1 cellular context compared by ENCODE assay signal in the genomic region with DNA sequence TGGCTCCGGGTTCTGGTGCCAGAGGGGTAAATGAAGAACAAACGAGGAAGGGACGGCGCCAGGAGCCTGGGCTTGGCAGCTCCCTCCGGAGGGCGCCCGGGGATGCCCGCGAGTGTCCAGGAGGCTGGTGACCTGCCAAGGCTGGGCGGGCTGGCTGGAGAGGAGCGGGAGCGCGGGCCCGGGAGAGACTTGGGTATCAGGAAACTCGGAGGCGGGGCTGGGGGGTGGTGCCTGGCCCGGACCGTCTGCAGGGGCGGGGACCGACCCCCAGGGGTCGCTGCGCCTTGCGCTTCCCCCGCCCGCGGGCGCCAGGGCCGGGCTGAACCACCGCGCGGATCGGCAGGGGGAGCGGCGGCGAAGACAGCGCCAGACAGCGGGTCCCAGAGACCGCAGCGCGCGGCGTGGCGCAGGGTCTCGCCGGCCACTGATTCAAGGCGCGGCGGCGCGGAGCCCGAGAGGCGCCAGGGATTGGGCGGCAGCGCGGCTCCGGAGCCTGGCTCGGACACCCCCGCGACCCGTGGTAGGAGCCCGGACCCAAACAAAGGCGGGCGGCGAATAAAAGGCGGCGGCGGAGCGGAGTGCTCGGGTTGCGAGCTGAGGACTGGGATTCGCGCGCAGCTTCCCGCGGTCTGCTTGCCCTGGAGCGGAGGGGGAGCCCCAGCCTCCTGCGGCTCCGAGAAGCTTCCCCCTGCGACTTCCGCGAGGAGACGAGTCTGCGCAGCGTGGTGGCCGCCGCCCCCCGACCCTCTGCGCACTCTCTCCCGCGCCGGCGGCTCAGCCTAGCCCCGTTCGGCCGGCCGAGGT.
TF ChIP-seq lines count a peak whose summit lies in the region.

Gene DISP3, plus strand, starts transcription at position 585 of the 804 bp plus-strand sequence. CDS start 21,838 bp downstream, outside the sequence.

TF ChIP-seq in HCT116, 20 proteins besides CTCF, POLR2A, EP300 and RAD21 (continued from another document):
- TF ChIP-seq, protein P1, sequence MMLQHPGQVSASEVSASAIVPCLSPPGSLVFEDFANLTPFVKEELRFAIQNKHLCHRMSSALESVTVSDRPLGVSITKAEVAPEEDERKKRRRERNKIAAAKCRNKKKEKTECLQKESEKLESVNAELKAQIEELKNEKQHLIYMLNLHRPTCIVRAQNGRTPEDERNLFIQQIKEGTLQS (IDR thresholded peaks at IDR 0.05), result no peak
- TF ChIP-seq SRF (IDR thresholded peaks at IDR 0.05; ENCODE audit: low read depth), result no peak
- TF ChIP-seq ZFX (IDR thresholded peaks at IDR 0.05), result no peak
- peak; percentile 74 for TF ChIP-seq JUND (IDR thresholded peaks at IDR 0.05)
- no peak for TF ChIP-seq SIN3A (IDR thresholded peaks at IDR 0.05; ENCODE audit: low read depth)
- TF ChIP-seq YY1 (IDR thresholded peaks at IDR 0.05; ENCODE audit: extremely low read depth, insufficient replicate concordance, low read depth, low read length), result no peak
- TF ChIP-seq, protein P2, sequence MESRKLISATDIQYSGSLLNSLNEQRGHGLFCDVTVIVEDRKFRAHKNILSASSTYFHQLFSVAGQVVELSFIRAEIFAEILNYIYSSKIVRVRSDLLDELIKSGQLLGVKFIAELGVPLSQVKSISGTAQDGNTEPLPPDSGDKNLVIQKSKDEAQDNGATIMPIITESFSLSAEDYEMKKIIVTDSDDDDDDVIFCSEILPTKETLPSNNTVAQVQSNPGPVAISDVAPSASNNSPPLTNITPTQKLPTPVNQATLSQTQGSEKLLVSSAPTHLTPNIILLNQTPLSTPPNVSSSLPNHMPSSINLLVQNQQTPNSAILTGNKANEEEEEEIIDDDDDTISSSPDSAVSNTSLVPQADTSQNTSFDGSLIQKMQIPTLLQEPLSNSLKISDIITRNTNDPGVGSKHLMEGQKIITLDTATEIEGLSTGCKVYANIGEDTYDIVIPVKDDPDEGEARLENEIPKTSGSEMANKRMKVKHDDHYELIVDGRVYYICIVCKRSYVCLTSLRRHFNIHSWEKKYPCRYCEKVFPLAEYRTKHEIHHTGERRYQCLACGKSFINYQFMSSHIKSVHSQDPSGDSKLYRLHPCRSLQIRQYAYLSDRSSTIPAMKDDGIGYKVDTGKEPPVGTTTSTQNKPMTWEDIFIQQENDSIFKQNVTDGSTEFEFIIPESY (IDR thresholded peaks at IDR 0.05; ENCODE audit: extremely low read depth, insufficient replicate concordance, low read length), result no peak
- 0 out of 2 replicates have a peak, but pooled peaks have one; percentile 35 for TF ChIP-seq MAX (IDR thresholded peaks at IDR 0.05)
- TF ChIP-seq TCF7L2 (IDR thresholded peaks at IDR 0.05; ENCODE audit: borderline replicate concordance, extremely low read depth, insufficient read depth, insufficient read length), result peak; percentile 94
- TF ChIP-seq EZH2phosphoT487 (IDR thresholded peaks at IDR 0.05; ENCODE audit: borderline replicate concordance), result no peak
- no peak for TF ChIP-seq CEBPB (IDR thresholded peaks at IDR 0.05; ENCODE audit: low read depth)
- TF ChIP-seq SP1 (IDR thresholded peaks at IDR 0.05; ENCODE audit: low read depth), result peak; percentile 76; the same call in 1 of the 2 replicates
- no peak for TF ChIP-seq REST (IDR thresholded peaks at IDR 0.05; ENCODE audit: low read depth)
- no peak for TF ChIP-seq ZNF274 (IDR thresholded peaks at IDR 0.05; ENCODE audit: low read depth, low read length)
- TF ChIP-seq ELF1 (IDR thresholded peaks at IDR 0.05; ENCODE audit: borderline replicate concordance, low read depth), result no peak
- TF ChIP-seq CBX3 (IDR thresholded peaks at IDR 0.05; ENCODE audit: low read depth), result no peak
- no peak for TF ChIP-seq FOSL1 (IDR thresholded peaks at IDR 0.05; ENCODE audit: low read depth)
- TF ChIP-seq EGR1 (IDR thresholded peaks at IDR 0.05; ENCODE audit: low read depth), result no peak
- TF ChIP-seq EZH2 (IDR thresholded peaks at IDR 0.05), result no peak
